Comparison of ENCODE assay signal across 11 cellular contexts in genomic region chr12:104582739-104583138, GRCh38.
DNase-seq lines count a peak whose midpoint lies in the region; ATAC-seq and TF ChIP-seq lines count a peak whose summit lies in the region.
"Had no signal": no experiment of that assay in that cellular context is flagged by ENCODE, and none has a peak within 500 bp of the region (broad histone marks: within the 10 kb centered on the region; RNA-seq: fewer than 3 reads in every experiment).

No MANE protein-coding gene starts in this region.

- H3K4me1 Mint-ChIP-seq in activated naive CD4-positive, alpha-beta T cell treated with anti-CD3 and anti-CD28 coated beads, Interleukin-2, amount 50 U/mL, for 24 hours, result peaks cover 74% of the 10 kb centered on the region
- H3K4me1 Mint-ChIP-seq in type B pancreatic cell (ENCODE audit: unreplicated experiment), result peaks cover 30% of the 10 kb centered on the region

- intact Hi-C loops in sciatic nerve (cut with DNase I), result no loop called here

- no peak for DNase-seq in activated naive CD4-positive, alpha-beta T cell treated with anti-CD3 and anti-CD28 coated beads, Interleukin-2, amount 50 U/mL, for 72 hours (ENCODE audit: low spot score in 2 of 2)
- DNase-seq in type B pancreatic cell (ENCODE audit: extremely low spot score, unreplicated experiment) (no peak), DMS79 (lab: John Stamatoyannopoulos, UW) (no peak), sciatic nerve (ENCODE audit: low spot score) (no peak), NCI-H748 (lab: John Stamatoyannopoulos, UW; ENCODE audit: unreplicated experiment) (no peak)
- DNase-seq: esophagus squamous epithelium, NCI-H1105 treated with DMSO at 0.1 percent for 48 hours had no signal

- H3K9me3 Mint-ChIP-seq in activated naive CD4-positive, alpha-beta T cell treated with anti-CD3 and anti-CD28 coated beads, Interleukin-2, amount 50 U/mL, for 24 hours, result no peaks in the 10 kb centered on the region
- no peaks in the 10 kb centered on the region for H3K9me3 Mint-ChIP-seq in activated naive CD4-positive, alpha-beta T cell treated with anti-CD3 and anti-CD28 coated beads, Interleukin-2, amount 50 U/mL, for 72 hours
- no peaks in the 10 kb centered on the region for H3K9me3 Mint-ChIP-seq in type B pancreatic cell
- H3K9me3 Mint-ChIP-seq: T-cell had no signal

- no peak overlapping the region for H3K4me3 Mint-ChIP-seq in activated naive CD4-positive, alpha-beta T cell treated with anti-CD3 and anti-CD28 coated beads, Interleukin-2, amount 50 U/mL, for 24 hours
- H3K4me3 Mint-ChIP-seq in type B pancreatic cell, result no peak overlapping the region
- H3K4me3 Mint-ChIP-seq: T-cell had no signal

- peaks cover 2% of the 10 kb centered on the region for H3K36me3 Mint-ChIP-seq in activated naive CD4-positive, alpha-beta T cell treated with anti-CD3 and anti-CD28 coated beads, Interleukin-2, amount 50 U/mL, for 24 hours
- no peaks in the 10 kb centered on the region for H3K36me3 Mint-ChIP-seq in activated naive CD4-positive, alpha-beta T cell treated with anti-CD3 and anti-CD28 coated beads, Interleukin-2, amount 50 U/mL, for 72 hours
- H3K36me3 Mint-ChIP-seq in type B pancreatic cell, result no peaks in the 10 kb centered on the region

- TF ChIP-seq CTCF in type B pancreatic cell (conservative IDR thresholded peaks at IDR 0.05), result no peak

- ATAC-seq in activated naive CD4-positive, alpha-beta T cell treated with anti-CD3 and anti-CD28 coated beads, Interleukin-2, amount 50 U/mL, for 72 hours, result no peak
- ATAC-seq in HG02678 (IDR thresholded peaks at IDR 0.05; ENCODE audit: unreplicated experiment) (peak; percentile 79), HG03575 (IDR thresholded peaks at IDR 0.05; ENCODE audit: extremely low read depth, insufficient number of reproducible peaks, low FRiP score, unreplicated experiment) (peak; percentile 68), sciatic nerve (no peak)

- no peaks in the 10 kb centered on the region for H3K27me3 Mint-ChIP-seq in activated naive CD4-positive, alpha-beta T cell treated with anti-CD3 and anti-CD28 coated beads, Interleukin-2, amount 50 U/mL, for 24 hours
- no peaks in the 10 kb centered on the region for H3K27me3 Mint-ChIP-seq in type B pancreatic cell
- H3K27me3 Mint-ChIP-seq: T-cell had no signal

- peak overlapping the region; percentile 3 for H3K27ac Mint-ChIP-seq in activated naive CD4-positive, alpha-beta T cell treated with anti-CD3 and anti-CD28 coated beads, Interleukin-2, amount 50 U/mL, for 24 hours
- H3K27ac Mint-ChIP-seq in activated naive CD4-positive, alpha-beta T cell treated with anti-CD3 and anti-CD28 coated beads, Interleukin-2, amount 50 U/mL, for 72 hours, result peak overlapping the region in 1 of 2 donors; percentile 79
- no peak overlapping the region for H3K27ac Mint-ChIP-seq in type B pancreatic cell

Comparison
In these comparisons a context has a peak if more than half of its experiments do, and no peak if none do; other contexts are left out.
1. ATAC-seq: peak in HG02678 (single experiment) and HG03575 (single experiment); none in activated naive CD4-positive, alpha-beta T cell treated with anti-CD3 and anti-CD28 coated beads, Interleukin-2, amount 50 U/mL, for 72 hours (0 of 2) and sciatic nerve (single experiment).